8 cellular contexts compared by ENCODE assay signal in the genomic region with DNA sequence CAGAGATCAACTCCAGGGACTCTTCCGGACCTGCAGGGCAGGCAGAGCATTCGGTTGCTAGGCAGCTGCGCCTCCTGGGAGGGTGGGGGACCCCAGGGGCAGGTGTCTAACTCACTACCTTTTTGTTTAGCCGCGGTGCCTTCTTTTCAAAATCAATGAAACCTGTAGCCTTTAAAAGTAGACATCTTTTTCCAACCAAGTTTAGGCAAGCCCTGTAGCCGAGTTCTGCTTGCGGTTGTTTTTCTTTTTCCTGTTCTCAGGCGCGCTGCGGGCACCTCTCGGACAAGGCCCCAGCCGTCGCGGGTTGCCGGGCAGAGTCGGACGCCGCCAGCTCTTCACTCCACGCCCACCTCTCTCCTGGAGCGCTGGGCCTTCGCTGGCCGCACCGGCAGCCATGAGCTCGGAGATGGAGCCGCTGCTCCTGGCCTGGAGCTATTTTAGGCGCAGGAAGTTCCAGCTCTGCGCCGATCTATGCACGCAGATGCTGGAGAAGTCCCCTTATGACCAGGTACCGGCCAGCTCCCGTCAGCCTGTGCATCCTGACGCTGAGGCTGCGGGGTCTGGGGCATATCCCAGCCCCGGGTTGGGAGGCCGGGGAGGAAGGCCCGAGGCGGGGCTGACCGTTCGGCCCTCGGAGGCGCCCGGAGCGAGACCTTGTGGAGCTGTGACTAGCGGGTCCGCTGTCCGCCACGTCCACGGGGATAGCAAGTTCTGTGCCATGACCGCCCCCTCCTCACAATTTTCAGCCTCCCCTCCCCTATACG. TPM values are rescaled to one million over a fixed set of nuclear protein-coding genes. Genes with fewer than 3 reads are reported as not detected.
DNase-seq lines count a peak whose midpoint lies in the region; ATAC-seq and TF ChIP-seq lines count a peak whose summit lies in the region.

A gene (plus strand): TSS at position 338 of the 764 bp plus-strand sequence. CDS start 57 bp downstream, at position 395.

- H3K9me3 Mint-ChIP-seq in T-cell, result no peaks in the 10 kb centered on the region

- H3K27ac Mint-ChIP-seq in T-cell, result peak within 1 kb of the TSS; percentile 97 to 99

- peaks cover 0 to under 1% (median 0%) of the 10 kb centered on the region in 7 donors for H3K27me3 ChIP-seq in heart right ventricle
- no peaks in the 10 kb centered on the region for H3K27me3 ChIP-seq in transverse colon

- ATAC-seq in HG02852 (IDR thresholded peaks at IDR 0.05; ENCODE audit: unreplicated experiment) (peak; percentile 97), T-cell (replicated peaks in 1 of 4) (peak; percentile 96 to 98 (median 96)), heart right ventricle (peak; percentile 99 to 100 (median 100))

- in situ Hi-C loops in GM13976 (cut with MboI; ENCODE audit: low sequenced_read_pairs, unreplicated experiment), result no loop called here
- in situ Hi-C loops in transverse colon (cut with MboI; ENCODE audit: low pct_ligation_motif_present in 1 of 4, low pct_unique_long_range_greater_than_20kb in 1 of 4, low sequenced_read_pairs in 3 of 4), result no loop called here

- no peak for TF ChIP-seq CTCF in GM13976 (IDR thresholded peaks at IDR 0.05; ENCODE audit: borderline replicate concordance, control extremely low read depth, extremely low read depth, insufficient read depth, missing control alignments)
- TF ChIP-seq CTCF in heart right ventricle (IDR thresholded peaks at IDR 0.05), result peak in 1 of 9 donors; percentile 11
- no peak for TF ChIP-seq CTCF in transverse colon (IDR thresholded peaks at IDR 0.05)

- H3K36me3 Mint-ChIP-seq in T-cell, result no peaks in the 10 kb centered on the region

- POLR2A ChIA-PET in T-cell (lab: Charles Lee), result interaction anchor here in 1 of 2 donors (1.1 kb wide), 1 partner anchor 10 kb away, joined by 3 read pairs; no protein-coding TSS in a partner anchor

- CTCF ChIA-PET in T-cell (lab: Charles Lee), result interaction anchor here (0.6 to 2.5 kb wide), 4 partner anchors 32 to 173 kb away, joined by 3 to 7 read pairs (median 4); a partner anchor contains a TSS

- H3K4me1 ChIP-seq in heart right ventricle, result peaks cover 0 to 23% (median 10%) of the 10 kb centered on the region in 9 donors
- H3K4me1 ChIP-seq in transverse colon, result peaks cover 0 to 15% (median 9%) of the 10 kb centered on the region in 4 donors

- H3K9me3 ChIP-seq in heart right ventricle (no peaks in the 10 kb centered on the region), transverse colon (no peaks in the 10 kb centered on the region)

- peak within 1 kb of the TSS; percentile 76 to 87 (median 86) for H3K4me3 Mint-ChIP-seq in T-cell

- DNase-seq in GM13976 (ENCODE audit: low spot score), result peak; percentile 91
- peak; percentile 87 for DNase-seq in NCI-H146 (lab: John Stamatoyannopoulos, UW)
- DNase-seq in T-cell, result peak; percentile 76 to 94 (median 85)
- DNase-seq in amniotic stem cell (lab: John Stamatoyannopoulos, UW), result peak; percentile 80
- peak; percentile 87 to 89 for DNase-seq in heart right ventricle
- peak; percentile 78 for DNase-seq in pons (ENCODE audit: low spot score)
- peak; percentile 90 for DNase-seq in transverse colon

- TF ChIP-seq EP300 in transverse colon (IDR thresholded peaks at IDR 0.05; ENCODE audit: low read depth), result no peak

- WGBS in heart right ventricle, 2 donors, result 1% methylated on average over 50 of the region's 50 CpGs
- WGBS in transverse colon (ENCODE audit: low coverage in 1 of 2), 2 donors, result 0 to 1% methylated on average over 2 to 48 of the region's 50 CpGs

- TF ChIP-seq POLR2A in transverse colon (IDR thresholded peaks at IDR 0.05), result peak; percentile 63

- H3K27ac ChIP-seq in heart right ventricle (peak within 1 kb of the TSS; percentile 48 to 95 (median 86)), transverse colon (peak within 1 kb of the TSS; percentile 84 to 86 (median 86))

- H3K27me3 Mint-ChIP-seq in T-cell, result peaks cover 10 to 15% of the 10 kb centered on the region in 2 donors

- H3K36me3 ChIP-seq in heart right ventricle (no peaks in the 10 kb centered on the region), transverse colon (no peaks in the 10 kb centered on the region)

- peaks cover 11 to 12% (median 11%) of the 10 kb centered on the region in 3 donors for H3K4me1 Mint-ChIP-seq in T-cell

- peak within 1 kb of the TSS; percentile 64 to 94 (median 72) for H3K4me3 ChIP-seq in heart right ventricle
- H3K4me3 ChIP-seq in transverse colon, result peak within 1 kb of the TSS; percentile 43 to 69 (median 58)

- intact Hi-C loops in heart right ventricle (cut with DNase I), result no loop called here
- intact Hi-C loops in transverse colon (cut with DNase I; ENCODE audit: low total_unique reads), result no loop called here

RNA-seq across cellular contexts. Expression of the gene that starts here (rescaled TPM):
- 1 to 10 TPM in 4 of 5 donors, under 1 TPM in 1; 0.75 to 2.7 (median 2.1) TPM for total RNA-seq in T-cell
- 10 to 100 TPM in 6 of 10 donors, 1 to 10 TPM in 4; 5.5 to 16.0 (median 14.0) TPM for total RNA-seq in heart right ventricle
- 1 to 10 TPM; 3.8 to 6.1 TPM for polyA plus RNA-seq in heart right ventricle
- 10 to 100 TPM; 14.7 to 60.2 (median 17.0) TPM for total RNA-seq in transverse colon

Comparison
In these comparisons a context has a peak if more than half of its experiments do, and no peak if none do; other contexts are left out.
1. Peak in every context shown above with its lines: DNase-seq, ATAC-seq, H3K4me3 ChIP-seq and H3K27ac ChIP-seq.